25 cellular contexts compared by ENCODE assay signal in genomic region chr5:118126159-118126558, GRCh38.
DNase-seq lines count a peak whose midpoint lies in the region; ATAC-seq, FAIRE-seq and TF ChIP-seq lines count a peak whose summit lies in the region.
"Had no signal": no experiment of that assay in that cellular context is flagged by ENCODE, and none has a peak within 500 bp of the region (broad histone marks: within the 10 kb centered on the region; RNA-seq: fewer than 3 reads in every experiment).

No MANE protein-coding gene starts in this region.

- no peak for TF ChIP-seq POLR2A in breast epithelium (IDR thresholded peaks at IDR 0.05)

- no peak overlapping the region for H3K27ac ChIP-seq in breast epithelium
- no peak overlapping the region for H3K27ac ChIP-seq in GM23338 (ENCODE audit: low read depth)
- H3K27ac ChIP-seq: 22Rv1, left ventricle myocardium inferior, PC-9, prostate gland, skin epidermis, upper lobe of right lung had no signal

- peak; percentile 36 for DNase-seq in MCF 10A (ENCODE audit: unreplicated experiment)
- DNase-seq in breast epithelium (ENCODE audit: low spot score in 2 of 2): no peak
- peak; percentile 80 for DNase-seq in MV-4-11 (lab: John Stamatoyannopoulos, UW)
- peak; percentile 31 for DNase-seq in bronchial epithelial cell (ENCODE audit: low read depth)
- no peak for DNase-seq in DMS114 treated with DMSO at 0.1 percent for 48 hours (lab: John Stamatoyannopoulos, UW; ENCODE audit: unreplicated experiment)
- no peak for DNase-seq in GM23338 (ENCODE audit: low spot score)
- DNase-seq: activated B cell treated with CpG ODN at 0.5 μM for 24 hours; activated CD8-positive, alpha-beta memory T cell treated with anti-CD3 and anti-CD28 coated beads for 24 hours; activated naive CD8-positive, alpha-beta T cell treated with anti-CD3 and anti-CD28 coated beads for 36 hours; activated T-cell treated with anti-CD3 and anti-CD28 coated beads, Interleukin-2, amount 50 U/mL, for 72 hours; BE2C; central memory CD4-positive, alpha-beta T cell; head of caudate nucleus; left ventricle myocardium inferior; NCI-H1694; NCI-H748 treated with DMSO at 0.1 percent for 48 hours; PC-9; stimulated activated CD4-positive, alpha-beta T cell treated with anti-CD3 and anti-CD28 coated beads, Interleukin-4, amount 100 ng/mL, for 24 hours; upper lobe of right lung had no signal

- H3K4me1 Mint-ChIP-seq in MCF 10A (ENCODE audit: insufficient read depth, unreplicated experiment) (no peaks in the 10 kb centered on the region), GM23338 (peaks cover 4% of the 10 kb centered on the region; the same call in 2 of the 3 replicates)
- H3K4me1 Mint-ChIP-seq: activated B cell treated with CpG ODN at 0.5 μM for 24 hours; activated naive CD8-positive, alpha-beta T cell treated with anti-CD3 and anti-CD28 coated beads for 36 hours had no signal

- H3K9me2 ChIP-seq in GM23338 (ENCODE audit: insufficient read depth): no peaks in the 10 kb centered on the region

- H2AFZ ChIP-seq in GM23338: no peak overlapping the region
- H2AFZ ChIP-seq: PC-9 had no signal

- BruUV-seq in MCF 10A (replicated peaks; lab: Mats Ljungman, UMichigan): no TSS peak

- H3K4me3 Mint-ChIP-seq in MCF 10A (ENCODE audit: unreplicated experiment) (no peak overlapping the region), GM23338 (no peak overlapping the region)
- H3K4me3 Mint-ChIP-seq: activated B cell treated with CpG ODN at 0.5 μM for 24 hours; activated naive CD8-positive, alpha-beta T cell treated with anti-CD3 and anti-CD28 coated beads for 36 hours; activated T-cell treated with anti-CD3 and anti-CD28 coated beads, Interleukin-2, amount 50 U/mL, for 72 hours had no signal

- no peaks in the 10 kb centered on the region for H3K9me3 Mint-ChIP-seq in MCF 10A (ENCODE audit: unreplicated experiment)
- H3K9me3 Mint-ChIP-seq in GM23338: no peaks in the 10 kb centered on the region

- ATAC-seq in GM21825 (IDR thresholded peaks at IDR 0.05; ENCODE audit: unreplicated experiment): no peak
- ATAC-seq in GM19023 (IDR thresholded peaks at IDR 0.05; ENCODE audit: unreplicated experiment): no peak
- no peak for ATAC-seq in GM23338
- ATAC-seq: activated T-cell treated with anti-CD3 and anti-CD28 coated beads, Interleukin-2, amount 50 U/mL, for 72 hours; upper lobe of right lung had no signal

- H3K4me1 ChIP-seq in breast epithelium (no peaks in the 10 kb centered on the region), GM23338 (ENCODE audit: insufficient read depth) (no peaks in the 10 kb centered on the region)
- H3K4me1 ChIP-seq: left ventricle myocardium inferior, prostate gland, upper lobe of right lung had no signal

- no peak overlapping the region for H3K27ac Mint-ChIP-seq in MCF 10A (ENCODE audit: low read depth, unreplicated experiment)
- H3K27ac Mint-ChIP-seq in GM23338: no peak overlapping the region
- H3K27ac Mint-ChIP-seq: activated B cell treated with CpG ODN at 0.5 μM for 24 hours; activated naive CD8-positive, alpha-beta T cell treated with anti-CD3 and anti-CD28 coated beads for 36 hours; activated T-cell treated with anti-CD3 and anti-CD28 coated beads, Interleukin-2, amount 50 U/mL, for 72 hours had no signal

- intact Hi-C loops in MCF 10A (cut with micrococcal nuclease) (no loop called here), breast epithelium (cut with DNase I; ENCODE audit: low total_unique reads) (no loop called here)

- CTCF ChIA-PET in MCF 10A (lab: Yijun Ruan, JAX): interaction anchor here (0.6 kb wide), 1 partner anchor 237 kb away, joined by 3 read pairs; no protein-coding TSS in a partner anchor

- H4K20me1 ChIP-seq in GM23338 (replicated peaks; ENCODE audit: insufficient read depth): no peaks in the 10 kb centered on the region

- H3K36me3 Mint-ChIP-seq in MCF 10A (ENCODE audit: insufficient read depth, unreplicated experiment): peaks cover 7% of the 10 kb centered on the region
- H3K36me3 Mint-ChIP-seq in GM23338 (ENCODE audit: low read depth): no peaks in the 10 kb centered on the region
- H3K36me3 Mint-ChIP-seq: activated naive CD8-positive, alpha-beta T cell treated with anti-CD3 and anti-CD28 coated beads for 36 hours had no signal

- H3K4me3 ChIP-seq in breast epithelium: no peak overlapping the region
- no peak overlapping the region for H3K4me3 ChIP-seq in bronchial epithelial cell (ENCODE audit: low read depth, low read length)
- no peak overlapping the region for H3K4me3 ChIP-seq in GM23338
- H3K4me3 ChIP-seq: left ventricle myocardium inferior, PC-9, prostate gland, skin epidermis, upper lobe of right lung had no signal

- no peak for TF ChIP-seq CTCF in MCF 10A (IDR thresholded peaks at IDR 0.05; ENCODE audit: unreplicated experiment)
- no peak for TF ChIP-seq CTCF in breast epithelium (IDR thresholded peaks at IDR 0.05)
- no peak for TF ChIP-seq CTCF in bronchial epithelial cell (IDR thresholded peaks at IDR 0.05; ENCODE audit: insufficient read depth, low read length, severe bottlenecking)
- no peak for TF ChIP-seq CTCF in GM23338 (conservative IDR thresholded peaks at IDR 0.05; ENCODE audit: low read depth in 2 of 2)

- H3K79me2 ChIP-seq in GM23338 (replicated peaks; ENCODE audit: insufficient read depth): no peaks in the 10 kb centered on the region

- H3F3A ChIP-seq in GM23338 (replicated peaks; ENCODE audit: low read depth): no peaks in the 10 kb centered on the region

- POLR2A ChIA-PET in MCF 10A (lab: Yijun Ruan, JAX): no interaction called here

- H3K27me3 Mint-ChIP-seq in MCF 10A (ENCODE audit: insufficient read depth, unreplicated experiment) (no peaks in the 10 kb centered on the region), GM23338 (ENCODE audit: insufficient read depth, low read depth, poor library complexity) (no peaks in the 10 kb centered on the region)
- H3K27me3 Mint-ChIP-seq: activated B cell treated with CpG ODN at 0.5 μM for 24 hours; activated naive CD8-positive, alpha-beta T cell treated with anti-CD3 and anti-CD28 coated beads for 36 hours had no signal

- no peak for FAIRE-seq in bronchial epithelial cell (lab: Jason Lieb, UNC)
- FAIRE-seq: GM12892 had no signal

- H3K27me3 ChIP-seq in breast epithelium (no peaks in the 10 kb centered on the region), bronchial epithelial cell (ENCODE audit: control insufficient read depth, insufficient read depth, low read length) (no peaks in the 10 kb centered on the region), GM23338 (ENCODE audit: insufficient read depth) (no peaks in the 10 kb centered on the region)
- H3K27me3 ChIP-seq: BE2C, upper lobe of right lung had no signal

- no peak overlapping the region for H3K4me2 ChIP-seq in GM23338
- H3K4me2 ChIP-seq: PC-9 had no signal

- no peaks in the 10 kb centered on the region for H3K9me3 ChIP-seq in breast epithelium
- H3K9me3 ChIP-seq: BE2C, left ventricle myocardium inferior, prostate gland, upper lobe of right lung had no signal

- H3K36me3 ChIP-seq in breast epithelium: no peaks in the 10 kb centered on the region
- H3K36me3 ChIP-seq in bronchial epithelial cell (ENCODE audit: control insufficient read depth, insufficient read depth, low read length): no peaks in the 10 kb centered on the region
- no peaks in the 10 kb centered on the region for H3K36me3 ChIP-seq in GM23338 (ENCODE audit: insufficient read depth)
- H3K36me3 ChIP-seq: BE2C, left ventricle myocardium inferior, prostate gland, upper lobe of right lung had no signal

Comparison
In these comparisons a context has a peak if more than half of its experiments do, and no peak if none do; other contexts are left out.
1. DNase-seq: peak in MCF 10A (single experiment), MV-4-11 (single experiment) and bronchial epithelial cell (single experiment); none in breast epithelium (0 of 2), DMS114 treated with DMSO at 0.1 percent for 48 hours (single experiment) and GM23338 (single experiment).